In the genomic region with DNA sequence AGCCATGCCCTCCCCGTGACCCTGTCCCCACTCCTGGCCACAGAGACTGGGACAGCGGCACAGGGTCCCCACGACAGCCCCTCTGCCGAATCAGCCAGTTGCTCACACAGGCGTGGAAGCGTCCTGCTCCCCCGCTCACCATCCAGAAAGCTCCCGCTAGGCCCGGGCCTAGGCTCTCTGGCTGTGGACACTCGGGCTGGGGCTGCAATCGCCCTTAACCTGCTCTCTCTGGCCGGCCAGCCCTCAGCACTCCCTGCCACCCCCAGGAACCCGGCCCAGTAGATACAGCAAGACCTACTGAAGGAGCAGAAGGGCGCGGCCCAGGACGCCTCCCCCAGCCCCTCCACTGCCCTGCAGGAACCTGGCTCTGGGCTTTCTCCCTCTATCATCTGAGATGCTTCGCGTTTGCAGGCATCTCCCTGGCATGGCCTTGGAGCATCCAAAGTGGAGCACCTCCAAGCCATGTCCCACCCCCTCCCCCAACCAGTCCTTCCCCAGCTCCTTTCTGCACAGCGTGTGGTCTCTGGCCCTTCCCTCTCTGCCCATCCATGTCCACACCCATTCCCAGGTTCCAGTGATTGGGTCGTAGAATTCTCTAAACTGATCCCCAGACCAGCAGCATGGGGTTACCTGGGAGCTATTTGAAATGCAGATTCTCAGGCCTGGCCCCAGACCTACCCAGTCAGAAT, we compare ENCODE assay signal across 8 cellular contexts.
DNase-seq lines count a peak whose midpoint lies in the region; ATAC-seq and TF ChIP-seq lines count a peak whose summit lies in the region.

No MANE protein-coding gene starts in this region.

- H3K9me3 Mint-ChIP-seq in osteocyte (ENCODE audit: unreplicated experiment): no peaks in the 10 kb centered on the region
- H3K9me3 Mint-ChIP-seq in activated CD4-positive, alpha-beta memory T cell treated with anti-CD3 and anti-CD28 coated beads, Interleukin-2, amount 10 ng/mL, durations not matched to agents 7 days and 5 days: no peaks in the 10 kb centered on the region

- DNase-seq in Panc1 (ENCODE audit: low read depth, low spot score) (no peak), foreskin fibroblast (no peak), osteocyte (ENCODE audit: extremely low spot score, unreplicated experiment) (no peak), NCI-H187 (lab: John Stamatoyannopoulos, UW) (no peak), NK-92 (lab: John Stamatoyannopoulos, UW; ENCODE audit: unreplicated experiment) (no peak)
- DNase-seq in activated CD4-positive, alpha-beta memory T cell treated with anti-CD3 and anti-CD28 coated beads, Interleukin-2, amount 10 ng/mL, durations not matched to agents 7 days and 5 days: no peak

- peaks cover 0 to 49% (median 16%) of the 10 kb centered on the region in 11 experiments; a peak in 16 of 22 replicates for H4K20me1 ChIP-seq in BLaER1 treated with 17β-estradiol and CSF1 and Interleukin-3, amounts not matched to agents 10 nM and 100 nM

- no peaks in the 10 kb centered on the region for H3K9me3 ChIP-seq in BLaER1 treated with 17β-estradiol and CSF1 and Interleukin-3, amounts not matched to agents 10 nM and 100 nM (replicated peaks in 1 of 11)
- no peaks in the 10 kb centered on the region for H3K9me3 ChIP-seq in Panc1 (ENCODE audit: control insufficient read depth, insufficient read depth, low read depth, low read length)

- H3K27ac Mint-ChIP-seq in osteocyte (ENCODE audit: unreplicated experiment): no peak overlapping the region
- no peak overlapping the region for H3K27ac Mint-ChIP-seq in activated CD4-positive, alpha-beta memory T cell treated with anti-CD3 and anti-CD28 coated beads, Interleukin-2, amount 10 ng/mL, durations not matched to agents 7 days and 5 days

- peak overlapping the region; percentile 85 to 99 (median 96) for H3K4me2 ChIP-seq in BLaER1 treated with 17β-estradiol and CSF1 and Interleukin-3, amounts not matched to agents 10 nM and 100 nM

- CTCF ChIA-PET in Panc1 (lab: Charles Lee): interaction anchor here (0.5 to 1.1 kb wide), 3 partner anchors 18 to 63 kb away, joined by 3 to 4 read pairs (median 4); no protein-coding TSS in a partner anchor
- CTCF ChIA-PET in activated CD4-positive, alpha-beta memory T cell treated with anti-CD3 and anti-CD28 coated beads, Interleukin-2, amount 10 ng/mL, durations not matched to agents 7 days and 5 days (lab: Charles Lee): interaction anchor here (0.7 to 5.9 kb wide), 15 partner anchors 8 to 190 kb away, joined by 3 to 99 read pairs (median 9); no protein-coding TSS in a partner anchor

- no peaks in the 10 kb centered on the region for H3K36me3 ChIP-seq in BLaER1 treated with 17β-estradiol and CSF1 and Interleukin-3, amounts not matched to agents 10 nM and 100 nM
- H3K36me3 ChIP-seq in Panc1 (ENCODE audit: control insufficient read depth, insufficient read depth, low read length): no peaks in the 10 kb centered on the region

- peak overlapping the region in 8 of 11 experiments; percentile 8 to 57 (median 33); a peak in 9 of 22 replicates for H3K27ac ChIP-seq in BLaER1 treated with 17β-estradiol and CSF1 and Interleukin-3, amounts not matched to agents 10 nM and 100 nM
- H3K27ac ChIP-seq in Panc1 (ENCODE audit: low read length): no peak overlapping the region

- H3K4me1 Mint-ChIP-seq in osteocyte (ENCODE audit: unreplicated experiment): peaks cover 31% of the 10 kb centered on the region
- peaks cover 5% of the 10 kb centered on the region for H3K4me1 Mint-ChIP-seq in activated CD4-positive, alpha-beta memory T cell treated with anti-CD3 and anti-CD28 coated beads, Interleukin-2, amount 10 ng/mL, durations not matched to agents 7 days and 5 days

- no TSS peak for BruUV-seq in Panc1 (replicated peaks; lab: Mats Ljungman, UMichigan)

- POLR2A ChIA-PET in Panc1 (lab: Charles Lee): no interaction called here
- POLR2A ChIA-PET in activated CD4-positive, alpha-beta memory T cell treated with anti-CD3 and anti-CD28 coated beads, Interleukin-2, amount 10 ng/mL, durations not matched to agents 7 days and 5 days (lab: Charles Lee): no interaction called here

- ATAC-seq in Panc1: peak; percentile 19
- no peak for ATAC-seq in HG02571 (IDR thresholded peaks at IDR 0.05; ENCODE audit: unreplicated experiment)

- H3K4me3 ChIP-seq in BLaER1 treated with 17β-estradiol and CSF1 and Interleukin-3, amounts not matched to agents 10 nM and 100 nM: peak overlapping the region; percentile 51 to 72 (median 60)
- peak overlapping the region; percentile 37 to 55; a peak in 3 of 4 replicates for H3K4me3 ChIP-seq in Panc1 (ENCODE audit: low read depth in 2 of 2, low read length in 2 of 2)
- peak overlapping the region; percentile 39 to 46 for H3K4me3 ChIP-seq in foreskin fibroblast (ENCODE audit: low read depth in 1 of 2, low read length in 2 of 2)

- H3K4me1 ChIP-seq in BLaER1 treated with 17β-estradiol and CSF1 and Interleukin-3, amounts not matched to agents 10 nM and 100 nM: peaks cover 38 to 61% (median 46%) of the 10 kb centered on the region in 10 experiments
- H3K4me1 ChIP-seq in Panc1 (ENCODE audit: control insufficient read depth, insufficient read depth, low read length): no peaks in the 10 kb centered on the region

- in situ Hi-C loops in Panc1 (cut with HindIII; ENCODE audit: low pct_unique_long_range_greater_than_20kb, low sequenced_read_pairs): no loop called here

- peak overlapping the region; percentile 36 to 75 (median 69) for H3K9ac ChIP-seq in BLaER1 treated with 17β-estradiol and CSF1 and Interleukin-3, amounts not matched to agents 10 nM and 100 nM

- H3K4me3 Mint-ChIP-seq in osteocyte (ENCODE audit: unreplicated experiment): peak overlapping the region; percentile 66
- no peak overlapping the region for H3K4me3 Mint-ChIP-seq in activated CD4-positive, alpha-beta memory T cell treated with anti-CD3 and anti-CD28 coated beads, Interleukin-2, amount 10 ng/mL, durations not matched to agents 7 days and 5 days

- TF ChIP-seq CTCF in Panc1 (IDR thresholded peaks at IDR 0.05) (no peak), foreskin fibroblast (IDR thresholded peaks at IDR 0.05; ENCODE audit: low read depth, low read length) (no peak), osteocyte (IDR thresholded peaks at IDR 0.05) (no peak)

- H3K27me3 Mint-ChIP-seq in osteocyte (ENCODE audit: unreplicated experiment): no peaks in the 10 kb centered on the region
- H3K27me3 Mint-ChIP-seq in activated CD4-positive, alpha-beta memory T cell treated with anti-CD3 and anti-CD28 coated beads, Interleukin-2, amount 10 ng/mL, durations not matched to agents 7 days and 5 days: peaks cover 13% of the 10 kb centered on the region

- H3K36me3 Mint-ChIP-seq in osteocyte (ENCODE audit: unreplicated experiment): no peaks in the 10 kb centered on the region
- no peaks in the 10 kb centered on the region for H3K36me3 Mint-ChIP-seq in activated CD4-positive, alpha-beta memory T cell treated with anti-CD3 and anti-CD28 coated beads, Interleukin-2, amount 10 ng/mL, durations not matched to agents 7 days and 5 days (ENCODE audit: low read depth)

- peaks cover 0 to 13% (median 11%) of the 10 kb centered on the region in 11 experiments; a peak in 14 of 22 replicates for H3K27me3 ChIP-seq in BLaER1 treated with 17β-estradiol and CSF1 and Interleukin-3, amounts not matched to agents 10 nM and 100 nM
- no peaks in the 10 kb centered on the region for H3K27me3 ChIP-seq in Panc1 (ENCODE audit: control insufficient read depth, insufficient read depth, low read length)

- intact Hi-C loops in Panc1 (cut with micrococcal nuclease; ENCODE audit: unreplicated experiment): loop anchor here (2.0 to 10.0 kb wide), 3 partner anchors 57 to 282 kb away; no protein-coding TSS in a partner anchor
